19 cellular contexts compared by ENCODE assay signal in the genomic region with DNA sequence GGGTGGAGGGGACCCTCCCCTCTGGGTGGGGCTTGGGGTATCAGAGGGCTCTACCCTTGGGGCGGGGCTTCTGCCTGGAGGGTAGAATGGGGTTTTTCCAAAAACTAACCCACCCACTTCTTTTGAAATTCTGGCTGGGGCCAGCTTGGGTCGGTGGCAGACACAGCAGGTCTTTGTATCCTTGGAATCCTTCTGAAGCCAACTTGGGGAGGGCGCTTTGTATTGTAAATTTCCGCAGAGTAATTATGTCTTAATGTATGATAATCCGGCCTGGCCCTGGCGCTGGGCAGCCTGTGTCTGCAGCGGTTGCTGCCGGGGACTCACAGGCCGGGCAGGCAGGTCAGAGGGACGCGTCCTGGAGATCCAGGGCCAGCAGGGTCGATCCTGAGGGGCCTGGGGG. TPM values are rescaled to one million over a fixed set of nuclear protein-coding genes. Genes with fewer than 3 reads are reported as not detected.
DNase-seq lines count a peak whose midpoint lies in the region; ATAC-seq, FAIRE-seq and TF ChIP-seq lines count a peak whose summit lies in the region.
"Had no signal": no experiment of that assay in that cellular context is flagged by ENCODE, and none has a peak within 500 bp of the region (broad histone marks: within the 10 kb centered on the region; RNA-seq: fewer than 3 reads in every experiment).

No MANE protein-coding gene starts in this region.

- H3K4me1 Mint-ChIP-seq in neural progenitor cell: peaks cover 92% of the 10 kb centered on the region

- no TSS peak for BruUV-seq in Panc1 (replicated peaks; lab: Mats Ljungman, UMichigan)

- no CpG with 5 or more reads among the region's 12 CpGs for WGBS in iPS DF 6.9 (ENCODE audit: insufficient coverage, insufficient read length)

- TF ChIP-seq POLR2A in GM12891 (IDR thresholded peaks at IDR 0.05; ENCODE audit: low read depth, low read length): no peak

- intact Hi-C loops in Panc1 (cut with micrococcal nuclease; ENCODE audit: unreplicated experiment): no loop called here

- peak overlapping the region; percentile 68 for H3K4me2 ChIP-seq in neural progenitor cell
- H3K4me2 ChIP-seq: SK-N-SH had no signal

- peaks cover 40% of the 10 kb centered on the region for H3K27me3 Mint-ChIP-seq in neural progenitor cell (ENCODE audit: insufficient read depth, low read depth)

- FAIRE-seq in GM12891 (lab: Jason Lieb, UNC): no peak
- FAIRE-seq: keratinocyte had no signal

- no peaks in the 10 kb centered on the region for H3K36me3 Mint-ChIP-seq in neural progenitor cell

- no peaks in the 10 kb centered on the region for H3K79me2 ChIP-seq in neural progenitor cell (ENCODE audit: low read depth)

- H3K9ac ChIP-seq in neural progenitor cell: no peak overlapping the region
- H3K9ac ChIP-seq: SK-N-SH had no signal

- peak overlapping the region; percentile 80 for H3K4me3 Mint-ChIP-seq in neural progenitor cell

- in situ Hi-C loops in Panc1 (cut with HindIII; ENCODE audit: low pct_unique_long_range_greater_than_20kb, low sequenced_read_pairs): no loop called here

- H3K4me1 ChIP-seq in Panc1 (ENCODE audit: control insufficient read depth, insufficient read depth, low read length): peaks cover 79% of the 10 kb centered on the region
- H3K4me1 ChIP-seq in iPS DF 6.9 (ENCODE audit: control insufficient read depth, insufficient read depth, low read length): peaks cover 30% of the 10 kb centered on the region
- H3K4me1 ChIP-seq in neural progenitor cell: peaks cover 95% of the 10 kb centered on the region

- H3K9me3 ChIP-seq in Panc1 (ENCODE audit: control insufficient read depth, insufficient read depth, low read depth, low read length) (no peaks in the 10 kb centered on the region), iPS DF 6.9 (ENCODE audit: control insufficient read depth, insufficient read depth, low read length) (no peaks in the 10 kb centered on the region), neural progenitor cell (ENCODE audit: low read depth) (no peaks in the 10 kb centered on the region)
- H3K9me3 ChIP-seq: SK-N-SH, upper lobe of left lung had no signal

- CTCF ChIA-PET in Panc1 (lab: Charles Lee): interaction anchor here (0.7 kb wide), 1 partner anchor 31 kb away, joined by 5 read pairs; no protein-coding TSS in a partner anchor

- DNase-seq in Panc1 (ENCODE audit: low read depth, low spot score) (no peak), iPS DF 6.9 (ENCODE audit: low read depth, low spot score) (peak; percentile 73), neural progenitor cell (ENCODE audit: low spot score) (peak; percentile 95), NCI-H345 (lab: John Stamatoyannopoulos, UW) (no peak), islet precursor cell (no peak), putamen (ENCODE audit: low spot score) (no peak), GM12891 (ENCODE audit: insufficient read length, low spot score) (no peak)
- DNase-seq: ACHN; activated CD8-positive, alpha-beta memory T cell treated with anti-CD3 and anti-CD28 coated beads for 24 hours; aorta; effector CD4-positive, alpha-beta T cell; IMR-90; NCI-H1048; NCI-H2171 treated with DMSO at 0.1 percent for 48 hours; SK-N-SH; stimulated activated CD4-positive, alpha-beta T cell treated with anti-CD3 and anti-CD28 coated beads, Interleukin-1b, Interleukin-23, amount 100 ng/mL, for 48 hours had no signal

- H3K4me3 ChIP-seq in Panc1 (ENCODE audit: low read depth in 2 of 2, low read length in 2 of 2) (no peak overlapping the region), iPS DF 6.9 (ENCODE audit: low read length) (no peak overlapping the region), neural progenitor cell (peak overlapping the region; percentile 20)
- H3K4me3 ChIP-seq: upper lobe of left lung had no signal

- no peak for ATAC-seq in Panc1

- peaks cover 5% of the 10 kb centered on the region for H3K9me3 Mint-ChIP-seq in neural progenitor cell

- H3K27ac ChIP-seq in C4-2B: peak overlapping the region; percentile 87; the same call in 1 of the 2 replicates
- H3K27ac ChIP-seq in Panc1 (ENCODE audit: low read length): peak overlapping the region; percentile 74
- no peak overlapping the region for H3K27ac ChIP-seq in iPS DF 6.9 (ENCODE audit: low read length)
- H3K27ac ChIP-seq in neural progenitor cell: peak overlapping the region; percentile 82

- H3K27me3 ChIP-seq in Panc1 (ENCODE audit: control insufficient read depth, insufficient read depth, low read length): no peaks in the 10 kb centered on the region
- H3K27me3 ChIP-seq in iPS DF 6.9 (ENCODE audit: control insufficient read depth, insufficient read depth, low read length): no peaks in the 10 kb centered on the region
- peaks cover 2% of the 10 kb centered on the region for H3K27me3 ChIP-seq in neural progenitor cell
- H3K27me3 ChIP-seq: upper lobe of left lung had no signal

- H3K36me3 ChIP-seq in Panc1 (ENCODE audit: control insufficient read depth, insufficient read depth, low read length) (no peaks in the 10 kb centered on the region), iPS DF 6.9 (ENCODE audit: control insufficient read depth, insufficient read depth, low read length) (no peaks in the 10 kb centered on the region), neural progenitor cell (no peaks in the 10 kb centered on the region)
- H3K36me3 ChIP-seq: upper lobe of left lung had no signal

- H4K20me1 ChIP-seq in neural progenitor cell (ENCODE audit: low read depth): peaks cover 54% of the 10 kb centered on the region

- peak overlapping the region; percentile 67 for H3K27ac Mint-ChIP-seq in neural progenitor cell

- no peak overlapping the region for H2AFZ ChIP-seq in neural progenitor cell (replicated peaks)

- POLR2A ChIA-PET in Panc1 (lab: Charles Lee): interaction anchor here (0.7 kb wide), 2 partner anchors 17 to 426 kb away, joined by 3 to 4 read pairs; no protein-coding TSS in a partner anchor

- peaks cover 81% of the 10 kb centered on the region for H3F3A ChIP-seq in neural progenitor cell (ENCODE audit: low read depth)

- TF ChIP-seq CTCF in C4-2B (conservative IDR thresholded peaks at IDR 0.05) (no peak), Panc1 (IDR thresholded peaks at IDR 0.05) (no peak), neural progenitor cell (IDR thresholded peaks at IDR 0.05) (no peak)

TF ChIP-seq in GM12891, 5 proteins besides CTCF, POLR2A, EP300 and RAD21:
- TF ChIP-seq POU2F2 (IDR thresholded peaks at IDR 0.05; ENCODE audit: low read depth, low read length) (no peak), PAX5 (IDR thresholded peaks at IDR 0.05; ENCODE audit: insufficient read depth, low read length, severe bottlenecking) (no peak), POLR2AphosphoS5 (IDR thresholded peaks at IDR 0.05; ENCODE audit: low read depth, low read length) (no peak), TAF1 (IDR thresholded peaks at IDR 0.05; ENCODE audit: low read depth, low read length) (no peak), SPI1 (IDR thresholded peaks at IDR 0.05; ENCODE audit: low read depth, low read length) (no peak)
TF ChIP-seq in GM12891: peak in this region for 0.

RNA-seq across cellular contexts. Expression of a gene that starts 33.9 kb away (rescaled TPM):
- total RNA-seq in Panc1 (2021; ENCODE audit: unreplicated experiment) (97.5 TPM), neural progenitor cell (ENCODE audit: low replicate concordance) (7.7 and 20.4 TPM in 2 replicates)
- polyA plus RNA-seq in Panc1 (2012; ENCODE audit: insufficient read length): 79.9 TPM
- polyA plus RNA-seq in GM12891 (2012; ENCODE audit: low read depth, missing spikeins): 18.7 TPM

Comparison
In these comparisons a context has a peak if more than half of its experiments do, and no peak if none do; other contexts are left out.
1. DNase-seq: peak in iPS DF 6.9 (single experiment) and neural progenitor cell (single experiment); none in Panc1 (single experiment), NCI-H345 (single experiment), islet precursor cell (single experiment), putamen (single experiment) and GM12891 (single experiment).